ENCODE assay signal across 11 cellular contexts in the genomic region with DNA sequence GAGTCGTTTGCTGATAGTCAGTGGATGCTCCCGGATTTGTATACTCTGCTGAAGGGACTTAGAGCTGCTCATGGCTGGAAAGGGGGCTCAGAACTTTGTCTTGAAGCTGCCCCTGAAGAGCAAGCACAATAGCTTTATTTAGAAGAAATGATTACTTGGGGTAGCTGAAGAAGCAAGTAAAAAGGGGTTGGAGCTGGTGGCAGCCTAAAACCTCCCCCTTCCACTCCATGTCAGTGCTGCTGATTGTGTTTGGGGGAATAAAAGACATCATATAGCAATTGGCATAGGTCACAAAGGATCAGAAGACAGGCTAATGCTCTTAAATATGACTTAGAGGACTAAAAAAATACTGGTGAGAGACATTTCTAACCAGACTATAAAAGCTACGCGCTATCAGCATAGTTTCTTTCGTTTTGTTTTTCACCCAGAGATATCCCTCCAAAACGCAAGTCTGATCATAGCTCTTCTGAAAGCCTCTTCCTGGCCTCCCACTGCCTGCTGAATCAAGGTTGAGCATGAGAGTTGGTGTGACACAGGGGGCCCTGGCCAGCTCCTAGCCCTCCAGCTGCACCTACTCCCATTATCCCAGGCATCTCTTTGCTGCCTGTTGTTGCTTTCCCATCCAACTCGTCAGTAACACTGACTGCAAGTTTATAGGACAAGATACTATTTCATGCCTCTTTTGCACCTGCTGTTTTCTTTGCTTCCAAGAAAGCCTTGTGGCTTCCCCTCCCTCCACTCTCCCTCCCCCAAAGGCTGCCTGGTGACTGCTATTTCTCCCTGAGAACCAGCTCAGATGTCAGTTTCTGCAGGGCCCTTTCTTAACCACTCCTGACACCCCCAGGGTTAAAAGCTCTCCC.
A peak's percentile ranks its signal among the peaks of the same experiment; 100 is the strongest.
DNase-seq lines count a peak whose midpoint lies in the region; ATAC-seq lines count a peak whose summit lies in the region.
"Had no signal": no experiment of that assay in that cellular context is flagged by ENCODE, and none has a peak within 500 bp of the region (broad histone marks: within the 10 kb centered on the region; RNA-seq: fewer than 3 reads in every experiment).

No MANE protein-coding gene starts in this region.

- peak overlapping the region; percentile 63 for H3K4me3 Mint-ChIP-seq in T-helper 1 cell treated with Interleukin-12 subunit alpha and Interleukin-12 subunit beta and Interleukin-4 antibody, amounts not matched to agents 30 μg/mL and 1 μg/mL, for 36 hours
- peak overlapping the region; percentile 65 for H3K4me3 Mint-ChIP-seq in stimulated activated naive CD8-positive, alpha-beta T cell treated with anti-CD3 and anti-CD28 coated beads, Interleukin-15, Interleukin-2, amounts not matched to agents 100 ng/mL and 50 ng/mL, for 24 hours

- no peaks in the 10 kb centered on the region for H3K27me3 Mint-ChIP-seq in T-helper 1 cell treated with Interleukin-12 subunit alpha and Interleukin-12 subunit beta and Interleukin-4 antibody, amounts not matched to agents 30 μg/mL and 1 μg/mL, for 36 hours (ENCODE audit: low read depth)
- no peaks in the 10 kb centered on the region for H3K27me3 Mint-ChIP-seq in stimulated activated naive CD8-positive, alpha-beta T cell treated with anti-CD3 and anti-CD28 coated beads, Interleukin-15, Interleukin-2, amounts not matched to agents 100 ng/mL and 50 ng/mL, for 24 hours

- peaks cover 8% of the 10 kb centered on the region for H3K36me3 Mint-ChIP-seq in T-helper 1 cell treated with Interleukin-12 subunit alpha and Interleukin-12 subunit beta and Interleukin-4 antibody, amounts not matched to agents 30 μg/mL and 1 μg/mL, for 36 hours (ENCODE audit: low read depth)
- H3K36me3 Mint-ChIP-seq in stimulated activated naive CD8-positive, alpha-beta T cell treated with anti-CD3 and anti-CD28 coated beads, Interleukin-15, Interleukin-2, amounts not matched to agents 100 ng/mL and 50 ng/mL, for 24 hours (ENCODE audit: low read depth) = no peaks in the 10 kb centered on the region

- DNase-seq in activated T-cell treated with anti-CD3 and anti-CD28 coated beads, Interleukin-2, amount 50 U/mL, for 1 hour = peak; percentile 23
- DNase-seq in activated T-cell treated with anti-CD3 and anti-CD28 coated beads for 4 hours (no peak), iPS-NIHi11 (ENCODE audit: low spot score) (peak; percentile 29), DMS114 treated with DMSO at 0.1 percent for 48 hours (lab: John Stamatoyannopoulos, UW; ENCODE audit: unreplicated experiment) (no peak), NCI-H128 (lab: John Stamatoyannopoulos, UW; ENCODE audit: unreplicated experiment) (no peak)
- DNase-seq: activated gamma-delta T cell, C1 segment of cervical spinal cord, pancreas had no signal

- ATAC-seq in HG02973 (IDR thresholded peaks at IDR 0.05; ENCODE audit: unreplicated experiment) = no peak

- H3K9me3 Mint-ChIP-seq in T-helper 1 cell treated with Interleukin-12 subunit alpha and Interleukin-12 subunit beta and Interleukin-4 antibody, amounts not matched to agents 30 μg/mL and 1 μg/mL, for 36 hours = peaks cover 4% of the 10 kb centered on the region
- H3K9me3 Mint-ChIP-seq in stimulated activated naive CD8-positive, alpha-beta T cell treated with anti-CD3 and anti-CD28 coated beads, Interleukin-15, Interleukin-2, amounts not matched to agents 100 ng/mL and 50 ng/mL, for 24 hours = peaks cover 6% of the 10 kb centered on the region

- H3K4me1 Mint-ChIP-seq in T-helper 1 cell treated with Interleukin-12 subunit alpha and Interleukin-12 subunit beta and Interleukin-4 antibody, amounts not matched to agents 30 μg/mL and 1 μg/mL, for 36 hours (ENCODE audit: low read depth) = peaks cover 29% of the 10 kb centered on the region
- peaks cover 30% of the 10 kb centered on the region for H3K4me1 Mint-ChIP-seq in stimulated activated naive CD8-positive, alpha-beta T cell treated with anti-CD3 and anti-CD28 coated beads, Interleukin-15, Interleukin-2, amounts not matched to agents 100 ng/mL and 50 ng/mL, for 24 hours (ENCODE audit: low read depth)

- H3K27ac Mint-ChIP-seq in T-helper 1 cell treated with Interleukin-12 subunit alpha and Interleukin-12 subunit beta and Interleukin-4 antibody, amounts not matched to agents 30 μg/mL and 1 μg/mL, for 36 hours = peak overlapping the region; percentile 98
- peak overlapping the region; percentile 67 for H3K27ac Mint-ChIP-seq in stimulated activated naive CD8-positive, alpha-beta T cell treated with anti-CD3 and anti-CD28 coated beads, Interleukin-15, Interleukin-2, amounts not matched to agents 100 ng/mL and 50 ng/mL, for 24 hours

Comparison
In these comparisons a context has a peak if more than half of its experiments do, and no peak if none do; other contexts are left out.
1. DNase-seq: peak in activated T-cell treated with anti-CD3 and anti-CD28 coated beads, Interleukin-2, amount 50 U/mL, for 1 hour (single experiment) and iPS-NIHi11 (single experiment); none in activated T-cell treated with anti-CD3 and anti-CD28 coated beads for 4 hours (single experiment), DMS114 treated with DMSO at 0.1 percent for 48 hours (single experiment) and NCI-H128 (single experiment).